1 cellular context compared by ENCODE assay signal in genomic region chr4:2579910-2580309, GRCh38.
TF ChIP-seq lines count a peak whose summit lies in the region.

No MANE protein-coding gene starts in this region.

TF ChIP-seq in SK-N-SH, 30 proteins besides CTCF, POLR2A, EP300 and RAD21 (continued from another document):
- TF ChIP-seq FOSL2 (IDR thresholded peaks at IDR 0.05; ENCODE audit: borderline replicate concordance, low read depth): no peak
- TF ChIP-seq POLR2AphosphoS5 (IDR thresholded peaks at IDR 0.05; ENCODE audit: low read depth, low read length): no peak
- no peak for TF ChIP-seq GATA2 (CRISPR knock-in tag; IDR thresholded peaks at IDR 0.05)
- TF ChIP-seq NRF1 (IDR thresholded peaks at IDR 0.05; ENCODE audit: low read depth, low read length): no peak
- TF ChIP-seq JUND (IDR thresholded peaks at IDR 0.05): no peak
- TF ChIP-seq USF2 (IDR thresholded peaks at IDR 0.05; ENCODE audit: borderline replicate concordance, low read depth, low read length): no peak
- TF ChIP-seq TEAD4 (IDR thresholded peaks at IDR 0.05; ENCODE audit: borderline replicate concordance, insufficient read depth): no peak
- TF ChIP-seq TCF12 (IDR thresholded peaks at IDR 0.05): no peak
TF ChIP-seq in SK-N-SH: peak in this region for 0.
